ENCODE assay signal across 18 cellular contexts in the genomic region with DNA sequence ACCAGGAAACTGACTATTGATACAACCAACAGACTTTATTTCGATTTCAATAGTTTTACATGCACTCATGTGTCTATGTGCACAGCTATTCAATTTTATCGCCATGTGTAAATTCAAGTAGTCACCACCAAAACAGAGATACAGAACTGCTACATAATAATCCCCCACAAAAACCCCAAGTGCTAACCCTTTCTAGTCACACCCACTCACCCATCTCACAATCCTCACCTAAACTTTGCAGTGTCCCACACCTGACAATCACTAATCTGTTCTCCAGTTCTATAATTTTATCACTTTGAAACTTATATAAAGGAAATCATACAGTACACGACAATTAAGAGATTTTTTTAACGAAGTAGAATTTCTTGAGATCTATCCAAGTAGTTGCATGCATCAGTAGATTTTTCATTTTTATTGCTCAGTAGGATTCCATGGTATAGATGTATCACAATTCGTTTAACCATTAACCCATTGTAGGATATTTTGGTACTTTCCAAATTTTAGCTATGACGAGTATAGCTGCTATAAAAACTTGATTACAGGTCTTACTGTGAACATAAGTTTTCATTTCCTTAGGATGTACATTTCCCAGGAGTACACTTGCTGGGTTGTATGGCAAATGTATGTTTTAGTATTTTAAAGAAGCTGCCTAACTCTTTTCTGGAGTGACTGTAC.
A peak's percentile ranks its signal among the peaks of the same experiment; 100 is the strongest.
DNase-seq lines count a peak whose midpoint lies in the region; ATAC-seq lines count a peak whose summit lies in the region.
"Had no signal": no experiment of that assay in that cellular context is flagged by ENCODE, and none has a peak within 500 bp of the region (broad histone marks: within the 10 kb centered on the region; RNA-seq: fewer than 3 reads in every experiment).

No MANE protein-coding gene starts in this region.

- DNase-seq in activated CD4-positive, alpha-beta memory T cell treated with anti-CD3 and anti-CD28 coated beads for 36 hours: no peak
- DNase-seq in activated CD4-positive, alpha-beta memory T cell treated with anti-CD3 and anti-CD28 coated beads, Interleukin-2, amount 10 ng/mL, durations not matched to agents 7 days and 5 days: no peak
- DNase-seq in T-helper 17 cell: no peak
- no peak for DNase-seq in stimulated activated effector memory CD8-positive, alpha-beta T cell treated with anti-CD3 and anti-CD28 coated beads, Interleukin-12 subunit alpha, Interleukin-12 subunit beta, amount 100 ng/mL, for 72 hours (ENCODE audit: low spot score in 2 of 2)
- no peak for DNase-seq in activated CD4-positive, alpha-beta T cell treated with anti-CD3 and anti-CD28 coated beads for 1 hour
- DNase-seq in HuH-7 (ENCODE audit: low spot score): no peak
- DNase-seq: 8988T, C1 segment of cervical spinal cord, H7, KBM-7, NCI-H1048, NCI-H146, NCI-H2107, NCI-H226, NCI-H526, PC-3 had no signal

- peaks cover 2% of the 10 kb centered on the region for H3K9me3 ChIP-seq in T-helper 17 cell (ENCODE audit: control insufficient read depth, low read length, poor library complexity, severe bottlenecking)

- CTCF ChIA-PET in activated CD4-positive, alpha-beta memory T cell treated with anti-CD3 and anti-CD28 coated beads for 36 hours (lab: Charles Lee): no interaction called here
- CTCF ChIA-PET in activated CD4-positive, alpha-beta memory T cell treated with anti-CD3 and anti-CD28 coated beads, Interleukin-2, amount 10 ng/mL, durations not matched to agents 7 days and 5 days (lab: Charles Lee): no interaction called here

- no peak overlapping the region for H3K4me3 Mint-ChIP-seq in activated CD4-positive, alpha-beta memory T cell treated with anti-CD3 and anti-CD28 coated beads for 36 hours
- no peak overlapping the region for H3K4me3 Mint-ChIP-seq in activated CD4-positive, alpha-beta memory T cell treated with anti-CD3 and anti-CD28 coated beads, Interleukin-2, amount 10 ng/mL, durations not matched to agents 7 days and 5 days
- no peak overlapping the region for H3K4me3 Mint-ChIP-seq in T-helper 17 cell
- H3K4me3 Mint-ChIP-seq in stimulated activated effector memory CD8-positive, alpha-beta T cell treated with anti-CD3 and anti-CD28 coated beads, Interleukin-12 subunit alpha, Interleukin-12 subunit beta, amount 100 ng/mL, for 72 hours: no peak overlapping the region

- ATAC-seq in GM21423 (IDR thresholded peaks at IDR 0.05; ENCODE audit: unreplicated experiment) (peak; percentile 53), T-helper 17 cell (no peak), HG03378 (IDR thresholded peaks at IDR 0.05; ENCODE audit: unreplicated experiment) (no peak)
- ATAC-seq in stimulated activated effector memory CD8-positive, alpha-beta T cell treated with anti-CD3 and anti-CD28 coated beads, Interleukin-12 subunit alpha, Interleukin-12 subunit beta, amount 100 ng/mL, for 72 hours: peak; percentile 45
- ATAC-seq: PC-3 had no signal

- peaks cover 7% of the 10 kb centered on the region for H3K4me1 Mint-ChIP-seq in activated CD4-positive, alpha-beta memory T cell treated with anti-CD3 and anti-CD28 coated beads for 36 hours (ENCODE audit: low read depth)
- peaks cover 3% of the 10 kb centered on the region for H3K4me1 Mint-ChIP-seq in activated CD4-positive, alpha-beta memory T cell treated with anti-CD3 and anti-CD28 coated beads, Interleukin-2, amount 10 ng/mL, durations not matched to agents 7 days and 5 days
- H3K4me1 Mint-ChIP-seq in T-helper 17 cell: peaks cover 4% of the 10 kb centered on the region
- peaks cover 15% of the 10 kb centered on the region for H3K4me1 Mint-ChIP-seq in stimulated activated effector memory CD8-positive, alpha-beta T cell treated with anti-CD3 and anti-CD28 coated beads, Interleukin-12 subunit alpha, Interleukin-12 subunit beta, amount 100 ng/mL, for 72 hours

- H3K36me3 Mint-ChIP-seq in activated CD4-positive, alpha-beta memory T cell treated with anti-CD3 and anti-CD28 coated beads for 36 hours: peaks cover 4% of the 10 kb centered on the region
- H3K36me3 Mint-ChIP-seq in activated CD4-positive, alpha-beta memory T cell treated with anti-CD3 and anti-CD28 coated beads, Interleukin-2, amount 10 ng/mL, durations not matched to agents 7 days and 5 days (ENCODE audit: low read depth): peaks cover 15% of the 10 kb centered on the region
- no peaks in the 10 kb centered on the region for H3K36me3 Mint-ChIP-seq in T-helper 17 cell (ENCODE audit: low read depth)
- H3K36me3 Mint-ChIP-seq in stimulated activated effector memory CD8-positive, alpha-beta T cell treated with anti-CD3 and anti-CD28 coated beads, Interleukin-12 subunit alpha, Interleukin-12 subunit beta, amount 100 ng/mL, for 72 hours: no peaks in the 10 kb centered on the region

- H3K27ac Mint-ChIP-seq in activated CD4-positive, alpha-beta memory T cell treated with anti-CD3 and anti-CD28 coated beads for 36 hours: peak overlapping the region; percentile 36
- H3K27ac Mint-ChIP-seq in activated CD4-positive, alpha-beta memory T cell treated with anti-CD3 and anti-CD28 coated beads, Interleukin-2, amount 10 ng/mL, durations not matched to agents 7 days and 5 days: no peak overlapping the region
- H3K27ac Mint-ChIP-seq in T-helper 17 cell: peak overlapping the region; percentile 67
- no peak overlapping the region for H3K27ac Mint-ChIP-seq in stimulated activated effector memory CD8-positive, alpha-beta T cell treated with anti-CD3 and anti-CD28 coated beads, Interleukin-12 subunit alpha, Interleukin-12 subunit beta, amount 100 ng/mL, for 72 hours

- peaks cover 3% of the 10 kb centered on the region for H3K9me3 Mint-ChIP-seq in activated CD4-positive, alpha-beta memory T cell treated with anti-CD3 and anti-CD28 coated beads for 36 hours
- peaks cover 2% of the 10 kb centered on the region for H3K9me3 Mint-ChIP-seq in activated CD4-positive, alpha-beta memory T cell treated with anti-CD3 and anti-CD28 coated beads, Interleukin-2, amount 10 ng/mL, durations not matched to agents 7 days and 5 days
- no peaks in the 10 kb centered on the region for H3K9me3 Mint-ChIP-seq in stimulated activated effector memory CD8-positive, alpha-beta T cell treated with anti-CD3 and anti-CD28 coated beads, Interleukin-12 subunit alpha, Interleukin-12 subunit beta, amount 100 ng/mL, for 72 hours

- intact Hi-C loops in activated CD4-positive, alpha-beta memory T cell treated with anti-CD3 and anti-CD28 coated beads for 36 hours (cut with micrococcal nuclease): no loop called here

- POLR2A ChIA-PET in activated CD4-positive, alpha-beta memory T cell treated with anti-CD3 and anti-CD28 coated beads for 36 hours (lab: Charles Lee): no interaction called here
- POLR2A ChIA-PET in activated CD4-positive, alpha-beta memory T cell treated with anti-CD3 and anti-CD28 coated beads, Interleukin-2, amount 10 ng/mL, durations not matched to agents 7 days and 5 days (lab: Charles Lee): no interaction called here

- no peaks in the 10 kb centered on the region for H3K27me3 Mint-ChIP-seq in activated CD4-positive, alpha-beta memory T cell treated with anti-CD3 and anti-CD28 coated beads for 36 hours
- H3K27me3 Mint-ChIP-seq in activated CD4-positive, alpha-beta memory T cell treated with anti-CD3 and anti-CD28 coated beads, Interleukin-2, amount 10 ng/mL, durations not matched to agents 7 days and 5 days: no peaks in the 10 kb centered on the region
- H3K27me3 Mint-ChIP-seq in T-helper 17 cell: no peaks in the 10 kb centered on the region

Comparison
In these comparisons a context has a peak if more than half of its experiments do, and no peak if none do; other contexts are left out.
1. H3K27ac Mint-ChIP-seq: peak in activated CD4-positive, alpha-beta memory T cell treated with anti-CD3 and anti-CD28 coated beads for 36 hours (single experiment) and T-helper 17 cell (single experiment); none in activated CD4-positive, alpha-beta memory T cell treated with anti-CD3 and anti-CD28 coated beads, Interleukin-2, amount 10 ng/mL, durations not matched to agents 7 days and 5 days (single experiment) and stimulated activated effector memory CD8-positive, alpha-beta T cell treated with anti-CD3 and anti-CD28 coated beads, Interleukin-12 subunit alpha, Interleukin-12 subunit beta, amount 100 ng/mL, for 72 hours (single experiment).
2. ATAC-seq: peak in GM21423 (single experiment) and stimulated activated effector memory CD8-positive, alpha-beta T cell treated with anti-CD3 and anti-CD28 coated beads, Interleukin-12 subunit alpha, Interleukin-12 subunit beta, amount 100 ng/mL, for 72 hours (single experiment); none in T-helper 17 cell (single experiment) and HG03378 (single experiment).